Comparison of ENCODE assay signal across 8 cellular contexts in genomic region chr15:82043726-82044372, GRCh38. TPM values are rescaled to one million over a fixed set of nuclear protein-coding genes. Genes with fewer than 3 reads are reported as not detected.
A peak's percentile ranks its signal among the peaks of the same experiment; 100 is the strongest.
DNase-seq lines count a peak whose midpoint lies in the region; TF ChIP-seq lines count a peak whose summit lies in the region.

No MANE protein-coding gene starts in this region.

- intact Hi-C loops in prostate gland (cut with DNase I) = loop anchor here (5.0 to 10.0 kb wide), 4 partner anchors 149 to 729 kb away; no protein-coding TSS in a partner anchor

- 27% methylated on average over 53 of the region's 54 CpGs for WGBS in prostate gland

- no peaks in the 10 kb centered on the region for H3K4me1 ChIP-seq in prostate gland (replicated peaks)

- H3K27me3 ChIP-seq in WERI-Rb-1 (ENCODE audit: insufficient read depth, low read depth, severe bottlenecking) (no peaks in the 10 kb centered on the region), prostate gland (replicated peaks; ENCODE audit: insufficient read depth) (no peaks in the 10 kb centered on the region)

- H3K36me3 ChIP-seq in WERI-Rb-1 = peaks cover 28% of the 10 kb centered on the region
- no peaks in the 10 kb centered on the region for H3K36me3 ChIP-seq in prostate gland

- H3K4me3 ChIP-seq in WERI-Rb-1 (ENCODE audit: low read depth, low read length) = peak overlapping the region; percentile 98
- peak overlapping the region; percentile 83 for H3K4me3 ChIP-seq in fibroblast of pulmonary artery (replicated peaks; ENCODE audit: low read depth, low read length)
- H3K4me3 ChIP-seq in prostate gland = peak overlapping the region; percentile 65 to 79

- H3K9me3 ChIP-seq in WERI-Rb-1 (ENCODE audit: severe bottlenecking) (no peaks in the 10 kb centered on the region), prostate gland (no peaks in the 10 kb centered on the region)

- H3K27ac ChIP-seq in WERI-Rb-1 = peak overlapping the region; percentile 99
- peak overlapping the region; percentile 87 to 91 for H3K27ac ChIP-seq in prostate gland

- no peak for TF ChIP-seq POLR2A in prostate gland (IDR thresholded peaks at IDR 0.05)

- TF ChIP-seq CTCF in WERI-Rb-1 (IDR thresholded peaks at IDR 0.05; ENCODE audit: low read depth, low read length) (no peak), fibroblast of pulmonary artery (IDR thresholded peaks at IDR 0.05; ENCODE audit: low read length, missing control alignments) (no peak), prostate gland (IDR thresholded peaks at IDR 0.05) (no peak)

- DNase-seq in ELR (ENCODE audit: low read depth) (peak; percentile 37), WERI-Rb-1 (no peak), fibroblast of pulmonary artery (ENCODE audit: low read depth) (peak; percentile 45), prostate gland (ENCODE audit: low spot score) (no peak), cerebellar cortex (ENCODE audit: low spot score) (no peak), GM19238 (ENCODE audit: insufficient read length, low spot score) (no peak), NCI-H146 (lab: John Stamatoyannopoulos, UW) (no peak), T1000 (lab: John Stamatoyannopoulos, UW) (no peak)

RNA-seq across cellular contexts. Expression of gene MEX3B, which starts 2.0 kb away (rescaled TPM):
- total RNA-seq in prostate gland = 10 to 100 TPM in 1 of 2 donors, under 1 TPM in 1; 0.73 to 47.6 TPM

Comparison
In these comparisons a context has a peak if more than half of its experiments do, and no peak if none do; other contexts are left out.
1. DNase-seq: peak in ELR (single experiment) and fibroblast of pulmonary artery (single experiment); none in WERI-Rb-1 (single experiment), prostate gland (single experiment), cerebellar cortex (single experiment), GM19238 (single experiment), NCI-H146 (single experiment) and T1000 (single experiment).
2. Peak in every context shown above with its lines, with median percentiles within 50 percentile points of each other: H3K4me3 ChIP-seq.